18 cellular contexts compared by ENCODE assay signal in genomic region chr17:32460054-32460453, GRCh38.
"Had no signal": no experiment of that assay in that cellular context is flagged by ENCODE, and none has a peak within 500 bp of the region (broad histone marks: within the 10 kb centered on the region; RNA-seq: fewer than 3 reads in every experiment).

No MANE protein-coding gene starts in this region.

- H3K9me3 Mint-ChIP-seq: naive B cell, nephron, type B pancreatic cell had no signal

- H3K27me3 Mint-ChIP-seq: naive B cell, progenitor cell of endocrine pancreas, type B pancreatic cell had no signal

- H3K4me1 Mint-ChIP-seq: nephron had no signal

- H3K4me3 Mint-ChIP-seq: nephron, type B pancreatic cell had no signal

- ATAC-seq: esophagus mucosa, heart right ventricle, pancreas, right cardiac atrium had no signal

- DNase-seq: dorsolateral prefrontal cortex; effector CD8-positive, alpha-beta T cell; heart right ventricle; hypothalamus; kidney glomerular epithelial cell; mesendoderm; naive B cell; occipital lobe; pancreas; right cardiac atrium; small intestine; stimulated activated CD4-positive, alpha-beta T cell treated with anti-CD3 and anti-CD28 coated beads, Interleukin-12 subunit alpha, Interleukin-12 subunit beta, amount 100 ng/mL, for 4 hours; stimulated activated naive CD4-positive, alpha-beta T cell treated with Interleukin-2 at 50 U/mL for 16 hours; thyroid gland had no signal

- H3K27ac Mint-ChIP-seq: type B pancreatic cell had no signal
